In the genomic region with DNA sequence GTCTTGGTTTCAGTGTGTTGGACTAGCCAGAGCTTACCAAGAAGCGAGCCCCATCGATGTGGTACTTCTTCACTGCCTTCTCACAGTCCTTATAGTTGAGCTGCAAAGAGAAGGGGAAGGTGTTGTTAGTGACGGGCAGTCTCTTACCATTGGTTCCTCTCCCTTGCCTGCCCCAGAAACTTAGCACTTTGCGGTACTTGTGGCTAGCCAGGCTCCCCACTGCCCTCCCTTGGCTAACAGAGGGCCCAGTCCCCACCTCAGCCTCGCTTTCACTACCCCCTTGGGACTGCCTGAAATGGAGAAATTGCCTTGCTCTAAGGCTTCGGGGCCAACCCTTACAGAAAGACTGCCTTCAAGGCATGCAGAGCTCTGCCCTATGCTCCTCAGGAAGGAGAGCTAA, we compare ENCODE assay signal across 1 cellular context.
TF ChIP-seq lines count a peak whose summit lies in the region.

No MANE protein-coding gene starts in this region.

TF ChIP-seq in WTC11, 78 proteins besides CTCF, POLR2A, EP300 and RAD21 (continued from another document):
- TF ChIP-seq, protein P1, sequence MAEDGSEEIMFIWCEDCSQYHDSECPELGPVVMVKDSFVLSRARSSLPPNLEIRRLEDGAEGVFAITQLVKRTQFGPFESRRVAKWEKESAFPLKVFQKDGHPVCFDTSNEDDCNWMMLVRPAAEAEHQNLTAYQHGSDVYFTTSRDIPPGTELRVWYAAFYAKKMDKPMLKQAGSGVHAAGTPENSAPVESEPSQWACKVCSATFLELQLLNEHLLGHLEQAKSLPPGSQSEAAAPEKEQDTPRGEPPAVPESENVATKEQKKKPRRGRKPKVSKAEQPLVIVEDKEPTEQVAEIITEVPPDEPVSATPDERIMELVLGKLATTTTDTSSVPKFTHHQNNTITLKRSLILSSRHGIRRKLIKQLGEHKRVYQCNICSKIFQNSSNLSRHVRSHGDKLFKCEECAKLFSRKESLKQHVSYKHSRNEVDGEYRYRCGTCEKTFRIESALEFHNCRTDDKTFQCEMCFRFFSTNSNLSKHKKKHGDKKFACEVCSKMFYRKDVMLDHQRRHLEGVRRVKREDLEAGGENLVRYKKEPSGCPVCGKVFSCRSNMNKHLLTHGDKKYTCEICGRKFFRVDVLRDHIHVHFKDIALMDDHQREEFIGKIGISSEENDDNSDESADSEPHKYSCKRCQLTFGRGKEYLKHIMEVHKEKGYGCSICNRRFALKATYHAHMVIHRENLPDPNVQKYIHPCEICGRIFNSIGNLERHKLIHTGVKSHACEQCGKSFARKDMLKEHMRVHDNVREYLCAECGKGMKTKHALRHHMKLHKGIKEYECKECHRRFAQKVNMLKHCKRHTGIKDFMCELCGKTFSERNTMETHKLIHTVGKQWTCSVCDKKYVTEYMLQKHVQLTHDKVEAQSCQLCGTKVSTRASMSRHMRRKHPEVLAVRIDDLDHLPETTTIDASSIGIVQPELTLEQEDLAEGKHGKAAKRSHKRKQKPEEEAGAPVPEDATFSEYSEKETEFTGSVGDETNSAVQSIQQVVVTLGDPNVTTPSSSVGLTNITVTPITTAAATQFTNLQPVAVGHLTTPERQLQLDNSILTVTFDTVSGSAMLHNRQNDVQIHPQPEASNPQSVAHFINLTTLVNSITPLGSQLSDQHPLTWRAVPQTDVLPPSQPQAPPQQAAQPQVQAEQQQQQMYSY (CRISPR knock-in tag; IDR thresholded peaks at IDR 0.05) = no peak
- TF ChIP-seq, protein P2, sequence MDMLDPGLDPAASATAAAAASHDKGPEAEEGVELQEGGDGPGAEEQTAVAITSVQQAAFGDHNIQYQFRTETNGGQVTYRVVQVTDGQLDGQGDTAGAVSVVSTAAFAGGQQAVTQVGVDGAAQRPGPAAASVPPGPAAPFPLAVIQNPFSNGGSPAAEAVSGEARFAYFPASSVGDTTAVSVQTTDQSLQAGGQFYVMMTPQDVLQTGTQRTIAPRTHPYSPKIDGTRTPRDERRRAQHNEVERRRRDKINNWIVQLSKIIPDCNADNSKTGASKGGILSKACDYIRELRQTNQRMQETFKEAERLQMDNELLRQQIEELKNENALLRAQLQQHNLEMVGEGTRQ (CRISPR knock-in tag; IDR thresholded peaks at IDR 0.05) = no peak
- TF ChIP-seq ZNF423 (CRISPR knock-in tag; IDR thresholded peaks at IDR 0.05) (no peak), ZNF121 (CRISPR knock-in tag; IDR thresholded peaks at IDR 0.05) (no peak), NFYB (CRISPR knock-in tag; conservative IDR thresholded peaks at IDR 0.05; ENCODE audit: low read depth) (no peak)
- TF ChIP-seq, protein P3, sequence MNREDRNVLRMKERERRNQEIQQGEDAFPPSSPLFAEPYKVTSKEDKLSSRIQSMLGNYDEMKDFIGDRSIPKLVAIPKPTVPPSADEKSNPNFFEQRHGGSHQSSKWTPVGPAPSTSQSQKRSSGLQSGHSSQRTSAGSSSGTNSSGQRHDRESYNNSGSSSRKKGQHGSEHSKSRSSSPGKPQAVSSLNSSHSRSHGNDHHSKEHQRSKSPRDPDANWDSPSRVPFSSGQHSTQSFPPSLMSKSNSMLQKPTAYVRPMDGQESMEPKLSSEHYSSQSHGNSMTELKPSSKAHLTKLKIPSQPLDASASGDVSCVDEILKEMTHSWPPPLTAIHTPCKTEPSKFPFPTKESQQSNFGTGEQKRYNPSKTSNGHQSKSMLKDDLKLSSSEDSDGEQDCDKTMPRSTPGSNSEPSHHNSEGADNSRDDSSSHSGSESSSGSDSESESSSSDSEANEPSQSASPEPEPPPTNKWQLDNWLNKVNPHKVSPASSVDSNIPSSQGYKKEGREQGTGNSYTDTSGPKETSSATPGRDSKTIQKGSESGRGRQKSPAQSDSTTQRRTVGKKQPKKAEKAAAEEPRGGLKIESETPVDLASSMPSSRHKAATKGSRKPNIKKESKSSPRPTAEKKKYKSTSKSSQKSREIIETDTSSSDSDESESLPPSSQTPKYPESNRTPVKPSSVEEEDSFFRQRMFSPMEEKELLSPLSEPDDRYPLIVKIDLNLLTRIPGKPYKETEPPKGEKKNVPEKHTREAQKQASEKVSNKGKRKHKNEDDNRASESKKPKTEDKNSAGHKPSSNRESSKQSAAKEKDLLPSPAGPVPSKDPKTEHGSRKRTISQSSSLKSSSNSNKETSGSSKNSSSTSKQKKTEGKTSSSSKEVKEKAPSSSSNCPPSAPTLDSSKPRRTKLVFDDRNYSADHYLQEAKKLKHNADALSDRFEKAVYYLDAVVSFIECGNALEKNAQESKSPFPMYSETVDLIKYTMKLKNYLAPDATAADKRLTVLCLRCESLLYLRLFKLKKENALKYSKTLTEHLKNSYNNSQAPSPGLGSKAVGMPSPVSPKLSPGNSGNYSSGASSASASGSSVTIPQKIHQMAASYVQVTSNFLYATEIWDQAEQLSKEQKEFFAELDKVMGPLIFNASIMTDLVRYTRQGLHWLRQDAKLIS (CRISPR knock-in tag; IDR thresholded peaks at IDR 0.05; ENCODE audit: borderline replicate concordance) = no peak
- TF ChIP-seq, protein P4, sequence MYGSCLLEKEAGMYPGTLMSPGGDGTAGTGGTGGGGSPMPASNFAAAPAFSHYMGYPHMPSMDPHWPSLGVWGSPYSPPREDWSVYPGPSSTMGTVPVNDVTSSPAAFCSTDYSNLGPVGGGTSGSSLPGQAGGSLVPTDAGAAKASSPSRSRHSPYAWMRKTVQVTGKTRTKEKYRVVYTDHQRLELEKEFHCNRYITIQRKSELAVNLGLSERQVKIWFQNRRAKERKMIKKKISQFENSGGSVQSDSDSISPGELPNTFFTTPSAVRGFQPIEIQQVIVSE (CRISPR knock-in tag; IDR thresholded peaks at IDR 0.05; ENCODE audit: borderline replicate concordance) = no peak
